In the genomic region with DNA sequence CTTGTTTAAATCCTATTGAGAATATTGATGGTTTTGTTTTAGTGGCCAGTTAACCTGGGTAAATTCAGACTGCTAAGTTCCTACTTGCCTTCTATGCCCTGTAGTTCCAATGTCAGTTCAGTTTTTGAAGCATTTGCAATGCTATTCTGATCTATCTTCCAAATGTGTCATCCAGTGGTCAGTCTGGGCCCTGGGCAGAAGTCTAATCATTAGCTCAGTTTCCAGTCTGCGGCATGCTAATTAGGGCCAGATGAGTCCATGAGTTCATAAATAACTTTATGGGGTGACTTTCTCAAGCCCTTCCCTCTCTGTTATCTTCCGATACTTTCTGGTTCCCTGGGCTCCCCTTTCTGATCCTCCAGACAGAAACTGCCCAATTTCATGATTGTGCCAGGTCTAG, we compare ENCODE assay signal across 18 cellular contexts. TPM values are rescaled to one million over a fixed set of nuclear protein-coding genes. Genes with fewer than 3 reads are reported as not detected.
DNase-seq lines count a peak whose midpoint lies in the region; ATAC-seq, FAIRE-seq and TF ChIP-seq lines count a peak whose summit lies in the region.
"Had no signal": no experiment of that assay in that cellular context is flagged by ENCODE, and none has a peak within 500 bp of the region (broad histone marks: within the 10 kb centered on the region; RNA-seq: fewer than 3 reads in every experiment).

No MANE protein-coding gene starts in this region.

- no peaks in the 10 kb centered on the region for H3K9me1 ChIP-seq in K562 (ENCODE audit: control insufficient read depth, insufficient read depth, low read length)

- no peak for FAIRE-seq in K562 (lab: Jason Lieb, UNC)

- TF ChIP-seq RAD21 in K562 (CRISPR knock-in tag; conservative IDR thresholded peaks at IDR 0.05 in 1 of 2, IDR thresholded peaks at IDR 0.05 in 1 of 2) = no peak

- H3K27ac ChIP-seq in K562 (ENCODE audit: extremely low read depth, low read depth, low read length) (no peak overlapping the region), RWPE1 (no peak overlapping the region)
- H3K27ac ChIP-seq: neutrophil had no signal

- no peak for TF ChIP-seq POLR2A in K562 (conservative IDR thresholded peaks at IDR 0.05)

- no peaks in the 10 kb centered on the region for H3K9me3 ChIP-seq in K562 (replicated peaks; ENCODE audit: control insufficient read depth, insufficient read depth, low read depth, low read length)
- H3K9me3 ChIP-seq: neutrophil had no signal

- no peak overlapping the region for H3K9ac ChIP-seq in K562 (ENCODE audit: insufficient read depth in 1 of 2, low read depth in 2 of 2, low read length in 2 of 2)

- H3K4me2 ChIP-seq in K562 (ENCODE audit: insufficient read depth, low read length) = no peak overlapping the region

- POLR2A ChIA-PET in K562 (lab: Yijun Ruan, JAX) (interaction anchor here (0.6 to 0.7 kb wide), 2 partner anchors 22 to 238 kb away, joined by 4 read pairs; no protein-coding TSS in a partner anchor), RWPE1 (lab: Yijun Ruan, JAX; ENCODE audit: low non-redundant PET) (no interaction called here)

- H3K4me1 ChIP-seq in K562 (replicated peaks in 1 of 2; ENCODE audit: control insufficient read depth in 2 of 2, insufficient read depth in 2 of 2, low read length in 2 of 2) = peaks cover 0 to 5% of the 10 kb centered on the region in 2 experiments; a peak in 1 of 5 replicates

- TF ChIP-seq CTCF in K562 (IDR thresholded peaks at IDR 0.05 in 2 of 3, conservative IDR thresholded peaks at IDR 0.05 in 1 of 3; ENCODE audit: insufficient read depth in 2 of 3, low read depth in 1 of 3, low read length in 3 of 3) = no peak
- no peak for TF ChIP-seq CTCF in RWPE1 (conservative IDR thresholded peaks at IDR 0.05; ENCODE audit: low read depth)

- in situ Hi-C loops in K562 (cut with MboI) = no loop called here

- no peaks in the 10 kb centered on the region for H4K20me1 ChIP-seq in K562 (replicated peaks; ENCODE audit: control insufficient read depth, insufficient read depth, low read length)

- no peak for TF ChIP-seq EP300 in K562 (IDR thresholded peaks at IDR 0.05; ENCODE audit: low read length)

- no peaks in the 10 kb centered on the region for H3K27me3 ChIP-seq in K562 (ENCODE audit: control insufficient read depth in 2 of 2, insufficient read depth in 2 of 2, low read length in 2 of 2)
- H3K27me3 ChIP-seq: neutrophil had no signal

- H3K36me3 ChIP-seq in K562 (ENCODE audit: control insufficient read depth, insufficient read depth, low read length) = no peaks in the 10 kb centered on the region
- H3K36me3 ChIP-seq: neutrophil had no signal

- WGBS in K562 (ENCODE audit: insufficient coverage, low coverage, missing lambda C conversion rate) = 30% methylated on average over 2 of the region's 2 CpGs

- no TSS peak for BruUV-seq in K562 (replicated peaks; lab: Mats Ljungman, UMichigan)

- H3K79me2 ChIP-seq in K562 (ENCODE audit: control insufficient read depth, insufficient read depth, low read length) = no peaks in the 10 kb centered on the region

- CTCF ChIA-PET in K562 (lab: Yijun Ruan, JAX; ENCODE audit: low intra/inter-chr PET ratio) = no interaction called here
- CTCF ChIA-PET in RWPE1 (lab: Yijun Ruan, JAX) = no interaction called here

- intact Hi-C loops in K562 (cut with micrococcal nuclease) = no loop called here

- no peak overlapping the region for H3K4me3 ChIP-seq in K562

- H2AFZ ChIP-seq in K562 (ENCODE audit: low read depth, low read length) = peak overlapping the region; percentile 66; the same call in 1 of the 2 replicates

- peak; percentile 20 for DNase-seq in GM03348 (ENCODE audit: low spot score)
- no peak for DNase-seq in K562 (ENCODE audit: extremely low read depth in 1 of 4, low spot score in 3 of 4)
- peak; percentile 60 for DNase-seq in myocyte (ENCODE audit: low read depth)
- DNase-seq in RWPE1 (ENCODE audit: low spot score) = no peak
- DNase-seq: activated effector memory CD4-positive, alpha-beta T cell treated with anti-CD3 and anti-CD28 coated beads, Interleukin-2, amount 50 U/mL, for 16 hours; aorta; C1 segment of cervical spinal cord; effector CD8-positive, alpha-beta T cell; NCI-H1436; NCI-H82; PC-3 had no signal

- no peak for ATAC-seq in K562
- no peak for ATAC-seq in GM18873 (IDR thresholded peaks at IDR 0.05; ENCODE audit: low FRiP score, unreplicated experiment)
- no peak for ATAC-seq in HG02571 (IDR thresholded peaks at IDR 0.05; ENCODE audit: unreplicated experiment)
- ATAC-seq: activated CD4-positive, CD25-positive, alpha-beta regulatory T cell treated with anti-CD3 and anti-CD28 coated beads, Interleukin-2, amount 50 U/mL, for 24 hours; PC-3 had no signal

RNA-seq across cellular contexts. Expression of gene FAM187B, which starts 32.7 kb away (rescaled TPM):
- 0.25 TPM in 1 of 2 replicates, not detected in the other for total RNA-seq in K562 (2011; cell fraction: chromatin; rRNA removed; ENCODE audit: low replicate concordance)
- not detected in 2 replicates for total RNA-seq in K562 (2011; cell fraction: nucleolus; rRNA removed)
- not detected in 2 replicates for total RNA-seq in K562 (2011; cell fraction: nucleoplasm; rRNA removed)
- total RNA-seq in K562 (2014; rRNA removed) (0.09 TPM in 1 of 2 replicates, not detected in the other), K562 (2014; rRNA removed; fragmentation: Illumina TruSeq; extraction: Trizol) (not detected in 2 replicates), K562 (2015; rRNA removed; fragmentation: Illumina TruSeq; extraction: Trizol) (not detected in 2 replicates), K562 (2021) (not detected in 2 replicates), myocyte (not detected in 2 replicates)
- polyA plus RNA-seq in K562 (2011; rRNA removed) (not detected in 2 replicates), K562 (2014; fragmentation: Illumina TruSeq; extraction: Trizol) (not detected in 2 replicates), K562 (2014; fragmentation: Nextera tagmentation; extraction: Ambion mirVana) (under 1 TPM in 1 of 2 experiments, not detected in 1; 0.04 TPM), K562 (2014; rRNA removed) (not detected in 2 replicates)
- polyA plus RNA-seq in K562 (2011; cell fraction: cytosol; rRNA removed) = 0.07 TPM in 1 of 2 replicates, not detected in the other
- 0.10 TPM in 1 of 2 replicates, not detected in the other for polyA plus RNA-seq in K562 (2011; cell fraction: nucleus; rRNA removed)
- not detected in 2 replicates for polyA plus RNA-seq in K562 (2012)
- polyA minus RNA-seq in K562 (2011; rRNA and poly(A)+ RNA removed) = not detected in 2 replicates
- polyA minus RNA-seq in K562 (2011; cell fraction: cytosol; rRNA and poly(A)+ RNA removed) = not detected in 2 replicates
- polyA minus RNA-seq in K562 (2011; cell fraction: nucleus; rRNA and poly(A)+ RNA removed) = not detected in 2 replicates
- polyA plus RNA-seq in myocyte (2012) = not detected
- total RNA-seq: aorta, fibroblast of villous mesenchyme, mucosa of gallbladder, PC-3, SK-MEL-5 had no signal
- polyA plus RNA-seq: aorta had no signal

RNA-seq across cellular contexts. Expression of gene FXYD5, which starts 41.3 kb away (rescaled TPM):
- 134 and 231 TPM in 2 replicates for total RNA-seq in K562 (2011; cell fraction: chromatin; rRNA removed; ENCODE audit: low replicate concordance)
- total RNA-seq in K562 (2011; cell fraction: nucleolus; rRNA removed) = 240 and 311 TPM in 2 replicates
- 297 and 340 TPM in 2 replicates for total RNA-seq in K562 (2011; cell fraction: nucleoplasm; rRNA removed)
- 174 and 300 TPM in 2 replicates for total RNA-seq in K562 (2014; rRNA removed)
- total RNA-seq in K562 (2014; rRNA removed; fragmentation: Illumina TruSeq; extraction: Trizol) = 122 and 147 TPM in 2 replicates
- 252 and 264 TPM in 2 replicates for total RNA-seq in K562 (2015; rRNA removed; fragmentation: Illumina TruSeq; extraction: Trizol)
- total RNA-seq in K562 (2021) = 250 and 256 TPM in 2 replicates
- 104 and 125 TPM in 2 replicates for polyA plus RNA-seq in K562 (2011; rRNA removed)
- 271 and 533 TPM in 2 replicates for polyA plus RNA-seq in K562 (2011; cell fraction: cytosol; rRNA removed)
- polyA plus RNA-seq in K562 (2011; cell fraction: nucleus; rRNA removed) = 105 and 188 TPM in 2 replicates
- polyA plus RNA-seq in K562 (2012) = 353 and 530 TPM in 2 replicates
- 522 and 537 TPM in 2 replicates for polyA plus RNA-seq in K562 (2014; fragmentation: Illumina TruSeq; extraction: Trizol)
- 100 to 1,000 TPM; 125 to 198 TPM for polyA plus RNA-seq in K562 (2014; fragmentation: Nextera tagmentation; extraction: Ambion mirVana)
- 120 and 155 TPM in 2 replicates for polyA plus RNA-seq in K562 (2014; rRNA removed)
- polyA minus RNA-seq in K562 (2011; rRNA and poly(A)+ RNA removed) = 93.8 and 163 TPM in 2 replicates
- polyA minus RNA-seq in K562 (2011; cell fraction: cytosol; rRNA and poly(A)+ RNA removed) = 189 and 195 TPM in 2 replicates
- polyA minus RNA-seq in K562 (2011; cell fraction: nucleus; rRNA and poly(A)+ RNA removed) = 55.6 and 58.4 TPM in 2 replicates
- total RNA-seq in myocyte = 12.0 and 19.5 TPM in 2 replicates
- 52.5 TPM for polyA plus RNA-seq in myocyte (2012)

RNA-seq across cellular contexts. Expression of gene FXYD7, which starts 52.8 kb away (rescaled TPM):
- 0.39 and 0.76 TPM in 2 replicates for total RNA-seq in K562 (2011; cell fraction: chromatin; rRNA removed; ENCODE audit: low replicate concordance)
- total RNA-seq in K562 (2011; cell fraction: nucleolus; rRNA removed) = not detected in 2 replicates
- not detected in 2 replicates for total RNA-seq in K562 (2011; cell fraction: nucleoplasm; rRNA removed)
- total RNA-seq in K562 (2014; rRNA removed) (not detected in 2 replicates), K562 (2014; rRNA removed; fragmentation: Illumina TruSeq; extraction: Trizol) (not detected in 2 replicates), K562 (2015; rRNA removed; fragmentation: Illumina TruSeq; extraction: Trizol) (0.26 and 0.36 TPM in 2 replicates), K562 (2021) (0.27 and 0.80 TPM in 2 replicates), myocyte (not detected in 2 replicates)
- polyA plus RNA-seq in K562 (2011; rRNA removed) (0.18 and 0.26 TPM in 2 replicates), K562 (2014; fragmentation: Illumina TruSeq; extraction: Trizol) (0.28 TPM in 1 of 2 replicates, not detected in the other), K562 (2014; fragmentation: Nextera tagmentation; extraction: Ambion mirVana) (under 1 TPM; 0.10 to 0.13 TPM), K562 (2014; rRNA removed) (0.32 and 0.46 TPM in 2 replicates)
- 0.24 and 0.51 TPM in 2 replicates for polyA plus RNA-seq in K562 (2011; cell fraction: cytosol; rRNA removed)
- polyA plus RNA-seq in K562 (2011; cell fraction: nucleus; rRNA removed) = 0.48 and 1.2 TPM in 2 replicates
- 1.4 and 1.5 TPM in 2 replicates for polyA plus RNA-seq in K562 (2012)
- polyA minus RNA-seq in K562 (2011; rRNA and poly(A)+ RNA removed) = not detected in 2 replicates
- not detected in 2 replicates for polyA minus RNA-seq in K562 (2011; cell fraction: cytosol; rRNA and poly(A)+ RNA removed)
- polyA minus RNA-seq in K562 (2011; cell fraction: nucleus; rRNA and poly(A)+ RNA removed) = not detected in 2 replicates
- not detected for polyA plus RNA-seq in myocyte (2012)
- total RNA-seq: mucosa of gallbladder, PC-3, SK-MEL-5 had no signal

RNA-seq across cellular contexts. Expression of gene LSR, which starts 53.0 kb away (rescaled TPM):
- total RNA-seq in K562 (2011; cell fraction: chromatin; rRNA removed; ENCODE audit: low replicate concordance) = 30.2 and 123 TPM in 2 replicates
- 223 and 260 TPM in 2 replicates for total RNA-seq in K562 (2011; cell fraction: nucleolus; rRNA removed)
- total RNA-seq in K562 (2011; cell fraction: nucleoplasm; rRNA removed) = 130 and 145 TPM in 2 replicates
- total RNA-seq in K562 (2014; rRNA removed) (65.1 and 111 TPM in 2 replicates), K562 (2014; rRNA removed; fragmentation: Illumina TruSeq; extraction: Trizol) (10.1 and 11.3 TPM in 2 replicates), K562 (2015; rRNA removed; fragmentation: Illumina TruSeq; extraction: Trizol) (29.4 and 32.3 TPM in 2 replicates), K562 (2021) (83.3 and 87.9 TPM in 2 replicates), myocyte (0.43 and 0.83 TPM in 2 replicates)
- polyA plus RNA-seq in K562 (2011; rRNA removed) (19.6 and 42.8 TPM in 2 replicates), K562 (2014; fragmentation: Illumina TruSeq; extraction: Trizol) (28.0 and 61.6 TPM in 2 replicates), K562 (2014; fragmentation: Nextera tagmentation; extraction: Ambion mirVana) (under 1 TPM; 0.44 to 0.66 TPM), K562 (2014; rRNA removed) (39.4 and 47.4 TPM in 2 replicates)
- 24.5 and 85.7 TPM in 2 replicates for polyA plus RNA-seq in K562 (2011; cell fraction: cytosol; rRNA removed)
- polyA plus RNA-seq in K562 (2011; cell fraction: nucleus; rRNA removed) = 44.0 and 102 TPM in 2 replicates
- polyA plus RNA-seq in K562 (2012) = 77.8 and 93.6 TPM in 2 replicates
- polyA minus RNA-seq in K562 (2011; rRNA and poly(A)+ RNA removed) = 9.4 and 16.2 TPM in 2 replicates
- 87.6 and 93.3 TPM in 2 replicates for polyA minus RNA-seq in K562 (2011; cell fraction: cytosol; rRNA and poly(A)+ RNA removed)
- 61.4 and 69.4 TPM in 2 replicates for polyA minus RNA-seq in K562 (2011; cell fraction: nucleus; rRNA and poly(A)+ RNA removed)
- polyA plus RNA-seq in myocyte (2012) = 1.5 TPM

RNA-seq across cellular contexts. Expression of gene FXYD1, which starts 57.2 kb away (rescaled TPM):
- 0.67 TPM in 1 of 2 replicates, not detected in the other for total RNA-seq in K562 (2011; cell fraction: chromatin; rRNA removed; ENCODE audit: low replicate concordance)
- total RNA-seq in K562 (2011; cell fraction: nucleolus; rRNA removed) = 0.50 TPM in 1 of 2 replicates, not detected in the other
- not detected in 2 replicates for total RNA-seq in K562 (2011; cell fraction: nucleoplasm; rRNA removed)
- total RNA-seq in K562 (2014; rRNA removed) (2.3 and 2.4 TPM in 2 replicates), K562 (2014; rRNA removed; fragmentation: Illumina TruSeq; extraction: Trizol) (not detected in 2 replicates), K562 (2015; rRNA removed; fragmentation: Illumina TruSeq; extraction: Trizol) (0.60 and 1.3 TPM in 2 replicates), K562 (2021) (1.7 and 2.7 TPM in 2 replicates), myocyte (22.9 and 36.6 TPM in 2 replicates)
- polyA plus RNA-seq in K562 (2011; rRNA removed) (0.40 and 0.66 TPM in 2 replicates), K562 (2014; fragmentation: Illumina TruSeq; extraction: Trizol) (0.71 and 2.1 TPM in 2 replicates), K562 (2014; fragmentation: Nextera tagmentation; extraction: Ambion mirVana) (not detected), K562 (2014; rRNA removed) (2.4 and 3.2 TPM in 2 replicates)
- polyA plus RNA-seq in K562 (2011; cell fraction: cytosol; rRNA removed) = 0.16 TPM in 1 of 2 replicates, not detected in the other
- polyA plus RNA-seq in K562 (2011; cell fraction: nucleus; rRNA removed) = 0.49 and 2.1 TPM in 2 replicates
- polyA plus RNA-seq in K562 (2012) = 2.1 and 4.4 TPM in 2 replicates
- not detected in 2 replicates for polyA minus RNA-seq in K562 (2011; rRNA and poly(A)+ RNA removed)
- not detected in 2 replicates for polyA minus RNA-seq in K562 (2011; cell fraction: cytosol; rRNA and poly(A)+ RNA removed)
- polyA minus RNA-seq in K562 (2011; cell fraction: nucleus; rRNA and poly(A)+ RNA removed) = 0.67 TPM in 1 of 2 replicates, not detected in the other
- polyA plus RNA-seq in myocyte (2012) = 25.5 TPM
- total RNA-seq: fibroblast of villous mesenchyme, PC-3, SK-MEL-5 had no signal

Comparison
In these comparisons a context has a peak if more than half of its experiments do, and no peak if none do; other contexts are left out.
1. DNase-seq: peak in GM03348 (single experiment) and myocyte (single experiment); none in K562 (0 of 4) and RWPE1 (single experiment).